Comparison of ENCODE assay signal across 13 cellular contexts in the genomic region with DNA sequence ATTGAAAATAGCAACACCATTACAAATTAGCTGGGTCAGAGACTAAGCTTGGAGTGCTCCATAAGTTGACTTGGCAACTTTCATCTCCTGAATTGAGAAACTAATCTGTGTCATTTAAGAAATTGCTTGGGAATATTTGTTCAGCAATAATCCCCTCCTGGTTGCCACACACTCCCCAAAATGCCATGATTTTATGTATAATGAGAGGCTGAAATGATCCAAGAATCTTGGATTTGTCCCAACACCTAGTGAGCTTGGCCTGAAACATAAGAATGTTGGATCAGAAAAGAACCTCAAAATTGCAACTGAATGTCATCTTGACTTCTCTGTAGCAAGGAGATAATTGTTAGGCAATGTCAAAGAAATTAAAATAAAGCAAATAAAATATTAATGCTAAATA.
"Had no signal": no experiment of that assay in that cellular context is flagged by ENCODE, and none has a peak within 500 bp of the region (broad histone marks: within the 10 kb centered on the region; RNA-seq: fewer than 3 reads in every experiment).

No MANE protein-coding gene starts in this region.

- DNase-seq: activated CD4-positive, alpha-beta T cell treated with anti-CD3 and anti-CD28 coated beads, Interleukin-2, amount 50 U/mL, for 4 hours; activated CD4-positive, CD25-positive, alpha-beta regulatory T cell treated with anti-CD3 and anti-CD28 coated beads, Interleukin-2, amount 50 U/mL, for 72 hours; activated T-cell treated with anti-CD3 and anti-CD28 coated beads, Interleukin-2, amount 50 U/mL, for 1 hour; amniotic stem cell; glutamatergic neuron; immature natural killer cell; left cardiac atrium; naive thymus-derived CD4-positive, alpha-beta T cell; retina; small intestine; stimulated activated naive B cell treated with anti-CD40 and anti-IgM and Interleukin-4, amounts not matched to agents 10 μg/mL and 1 μg/mL and 100 μg/mL, for 72 hours; substantia nigra; trophoblast cell had no signal
